Comparison of ENCODE assay signal across 13 cellular contexts in the genomic region with DNA sequence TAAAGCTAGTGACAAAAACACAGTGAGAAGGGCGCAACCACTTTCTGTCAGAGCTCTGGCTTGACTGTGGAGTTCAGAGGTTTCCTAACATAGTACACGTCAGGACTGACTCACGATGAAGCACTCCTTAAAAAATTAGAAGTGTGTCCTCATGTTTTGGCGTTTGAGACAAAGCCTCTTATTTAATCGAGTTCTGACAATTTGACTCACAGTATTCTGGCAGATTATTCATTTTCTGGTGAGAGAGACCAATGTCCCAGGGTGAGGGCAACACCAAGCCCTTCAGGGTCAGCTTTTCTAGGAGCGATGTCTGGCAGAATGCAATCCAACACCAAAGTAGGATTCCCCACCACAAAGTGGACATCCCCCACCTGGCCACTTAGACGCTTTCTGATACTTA.
DNase-seq lines count a peak whose midpoint lies in the region; ATAC-seq, FAIRE-seq and TF ChIP-seq lines count a peak whose summit lies in the region.
"Had no signal": no experiment of that assay in that cellular context is flagged by ENCODE, and none has a peak within 500 bp of the region (broad histone marks: within the 10 kb centered on the region; RNA-seq: fewer than 3 reads in every experiment).

No MANE protein-coding gene starts in this region.

- in situ Hi-C loops in HepG2 (cut with HindIII; ENCODE audit: extremely low pct_ligation_motif_present, low pct_unique_long_range_greater_than_20kb): no loop called here

- TF ChIP-seq EP300 in HepG2 (IDR thresholded peaks at IDR 0.05; ENCODE audit: low read depth in 2 of 2, low read length in 2 of 2): no peak
- TF ChIP-seq EP300 in HepG2 (CRISPR knock-in tag; IDR thresholded peaks at IDR 0.05; ENCODE audit: borderline replicate concordance): no peak

- no peaks in the 10 kb centered on the region for H3K27me3 ChIP-seq in right lobe of liver
- no peaks in the 10 kb centered on the region for H3K27me3 ChIP-seq in HepG2 (ENCODE audit: control insufficient read depth in 1 of 2, insufficient read depth in 2 of 2, low read length in 2 of 2)
- H3K27me3 ChIP-seq in muscle layer of duodenum (ENCODE audit: low read depth, low read length): no peaks in the 10 kb centered on the region

- no peak for DNase-seq in right lobe of liver
- DNase-seq in HepG2 (ENCODE audit: low spot score): no peak
- DNase-seq in stimulated activated naive CD8-positive, alpha-beta T cell treated with anti-CD3 and anti-CD28 coated beads, Interleukin-15, amount 100 ng/mL, for 72 hours: no peak
- no peak for DNase-seq in stimulated activated naive B cell treated with anti-CD40 and anti-IgM and Interleukin-4, amounts not matched to agents 10 μg/mL and 1 μg/mL and 100 μg/mL, for 72 hours
- DNase-seq in activated CD4-positive, alpha-beta T cell treated with anti-CD3 and anti-CD28 coated beads, Interleukin-2, amount 50 U/mL, for 1 hour: no peak
- DNase-seq: activated T-cell treated with anti-CD3 and anti-CD28 coated beads for 4 hours, NCI-H446 treated with DMSO at 0.1 percent for 48 hours, occipital lobe, T1000 had no signal

- H3K27ac ChIP-seq in right lobe of liver (no peak overlapping the region), HepG2 (ENCODE audit: extremely low read length, insufficient read depth, low read length) (no peak overlapping the region), muscle layer of duodenum (ENCODE audit: low read length) (peak overlapping the region; percentile 11)

- H3K4me1 ChIP-seq in right lobe of liver (peaks cover 0 to 4% (median 0%) of the 10 kb centered on the region in 4 donors), HepG2 (ENCODE audit: insufficient read depth, low read length) (no peaks in the 10 kb centered on the region; the same call in 1 of the 2 replicates), muscle layer of duodenum (ENCODE audit: control insufficient read depth in 1 of 2, insufficient read depth in 2 of 2, low read length in 2 of 2) (peaks cover 0 to 22% of the 10 kb centered on the region in 2 donors)

- no peak for TF ChIP-seq RAD21 in HepG2 (CRISPR knock-in tag; IDR thresholded peaks at IDR 0.05)

- FAIRE-seq in HepG2 (lab: Jason Lieb, UNC): no peak
- FAIRE-seq: A204.1 had no signal

- H3K9ac ChIP-seq in HepG2 (ENCODE audit: insufficient read depth, low read depth, low read length): no peak overlapping the region

- no peak for TF ChIP-seq POLR2A in right lobe of liver (IDR thresholded peaks at IDR 0.05)
- no peak for TF ChIP-seq POLR2A in HepG2 (IDR thresholded peaks at IDR 0.05; ENCODE audit: insufficient read depth in 1 of 2, low read depth in 2 of 2, low read length in 2 of 2)

- CTCF ChIA-PET in HepG2 (lab: Yijun Ruan, JAX; ENCODE audit: low intra/inter-chr PET ratio, low total read pairs): no interaction called here

- H3K4me2 ChIP-seq in HepG2 (ENCODE audit: low read depth, low read length): no peak overlapping the region

- H3K4me1 Mint-ChIP-seq in stimulated activated naive CD8-positive, alpha-beta T cell treated with anti-CD3 and anti-CD28 coated beads, Interleukin-15, amount 100 ng/mL, for 72 hours: no peaks in the 10 kb centered on the region
- no peaks in the 10 kb centered on the region for H3K4me1 Mint-ChIP-seq in stimulated activated naive B cell treated with anti-CD40 and anti-IgM and Interleukin-4, amounts not matched to agents 10 μg/mL and 1 μg/mL and 100 μg/mL, for 72 hours

- no peak overlapping the region for H2AFZ ChIP-seq in HepG2 (ENCODE audit: low read length)

- intact Hi-C loops in right lobe of liver (cut with DNase I) (no loop called here), HepG2 (cut with micrococcal nuclease; ENCODE audit: unreplicated experiment) (no loop called here)

- H3K79me2 ChIP-seq in HepG2 (ENCODE audit: insufficient read depth, low read length): no peaks in the 10 kb centered on the region

- TF ChIP-seq CTCF in right lobe of liver (IDR thresholded peaks at IDR 0.05) (no peak), HepG2 (CRISPR knock-in tag; IDR thresholded peaks at IDR 0.05) (no peak)

- POLR2A ChIA-PET in HepG2 (lab: Yijun Ruan, JAX): no interaction called here

- H3K4me3 ChIP-seq in right lobe of liver (no peak overlapping the region), HepG2 (replicated peaks in 1 of 3; ENCODE audit: insufficient read depth in 1 of 3, low read depth in 2 of 3, low read length in 3 of 3) (no peak overlapping the region), muscle layer of duodenum (ENCODE audit: low read depth in 1 of 2, low read length in 2 of 2) (no peak overlapping the region)

- ATAC-seq in right lobe of liver (peak in 3 of 4 donors; percentile 16 to 48 (median 22)), HepG2 (no peak), esophagus mucosa (peak; percentile 77), GM21786 (IDR thresholded peaks at IDR 0.05; ENCODE audit: unreplicated experiment) (no peak)
- ATAC-seq in stimulated activated naive CD8-positive, alpha-beta T cell treated with anti-CD3 and anti-CD28 coated beads, Interleukin-15, amount 100 ng/mL, for 72 hours: no peak
- ATAC-seq in stimulated activated naive B cell treated with anti-CD40 and anti-IgM and Interleukin-4, amounts not matched to agents 10 μg/mL and 1 μg/mL and 100 μg/mL, for 72 hours (replicated peaks): no peak

- H3K9me3 ChIP-seq in right lobe of liver (no peaks in the 10 kb centered on the region), HepG2 (ENCODE audit: low read length) (no peaks in the 10 kb centered on the region), muscle layer of duodenum (ENCODE audit: control insufficient read depth in 1 of 2, low read length in 2 of 2) (no peaks in the 10 kb centered on the region)

- peaks cover 0 to 7% of the 10 kb centered on the region in 2 donors for H3K9me3 Mint-ChIP-seq in stimulated activated naive CD8-positive, alpha-beta T cell treated with anti-CD3 and anti-CD28 coated beads, Interleukin-15, amount 100 ng/mL, for 72 hours
- H3K9me3 Mint-ChIP-seq in stimulated activated naive B cell treated with anti-CD40 and anti-IgM and Interleukin-4, amounts not matched to agents 10 μg/mL and 1 μg/mL and 100 μg/mL, for 72 hours: peaks cover 0 to 4% of the 10 kb centered on the region in 2 donors

- H4K20me1 ChIP-seq in HepG2 (ENCODE audit: insufficient read depth, low read length): no peaks in the 10 kb centered on the region

- peaks cover 6% of the 10 kb centered on the region for H3K27me3 Mint-ChIP-seq in stimulated activated naive CD8-positive, alpha-beta T cell treated with anti-CD3 and anti-CD28 coated beads, Interleukin-15, amount 100 ng/mL, for 72 hours
- peaks cover 3 to 20% of the 10 kb centered on the region in 2 donors for H3K27me3 Mint-ChIP-seq in stimulated activated naive B cell treated with anti-CD40 and anti-IgM and Interleukin-4, amounts not matched to agents 10 μg/mL and 1 μg/mL and 100 μg/mL, for 72 hours

- H3K4me3 Mint-ChIP-seq in stimulated activated naive CD8-positive, alpha-beta T cell treated with anti-CD3 and anti-CD28 coated beads, Interleukin-15, amount 100 ng/mL, for 72 hours: no peak overlapping the region
- H3K4me3 Mint-ChIP-seq in stimulated activated naive B cell treated with anti-CD40 and anti-IgM and Interleukin-4, amounts not matched to agents 10 μg/mL and 1 μg/mL and 100 μg/mL, for 72 hours: no peak overlapping the region

- no peak overlapping the region for H3K27ac Mint-ChIP-seq in stimulated activated naive CD8-positive, alpha-beta T cell treated with anti-CD3 and anti-CD28 coated beads, Interleukin-15, amount 100 ng/mL, for 72 hours
- no peak overlapping the region for H3K27ac Mint-ChIP-seq in stimulated activated naive B cell treated with anti-CD40 and anti-IgM and Interleukin-4, amounts not matched to agents 10 μg/mL and 1 μg/mL and 100 μg/mL, for 72 hours

- H3K36me3 ChIP-seq in right lobe of liver (no peaks in the 10 kb centered on the region), HepG2 (replicated peaks in 1 of 2; ENCODE audit: control insufficient read depth in 1 of 2, insufficient read depth in 2 of 2, low read length in 2 of 2) (no peaks in the 10 kb centered on the region), muscle layer of duodenum (ENCODE audit: control insufficient read depth in 1 of 2, insufficient read depth in 2 of 2, low read length in 2 of 2) (no peaks in the 10 kb centered on the region)

- BruUV-seq in HepG2 (replicated peaks; lab: Mats Ljungman, UMichigan): no TSS peak

- WGBS in right lobe of liver (ENCODE audit: insufficient coverage, low coverage, low lambda C conversion rate, missing lambda C conversion rate): 64% methylated on average over 5 of the region's 7 CpGs
- 73% methylated on average over 6 of the region's 7 CpGs for WGBS in HepG2 (ENCODE audit: low lambda C conversion rate)

- peaks cover 0 to 5% of the 10 kb centered on the region in 2 donors for H3K36me3 Mint-ChIP-seq in stimulated activated naive B cell treated with anti-CD40 and anti-IgM and Interleukin-4, amounts not matched to agents 10 μg/mL and 1 μg/mL and 100 μg/mL, for 72 hours

TF ChIP-seq in HepG2, 621 proteins besides CTCF, POLR2A, EP300 and RAD21 (continues in another document):
- no peak for TF ChIP-seq ZNF770 (CRISPR knock-in tag; IDR thresholded peaks at IDR 0.05)
- no peak for TF ChIP-seq HBP1 (CRISPR knock-in tag; IDR thresholded peaks at IDR 0.05; ENCODE audit: low read depth)
- TF ChIP-seq MIER2 (CRISPR knock-in tag; IDR thresholded peaks at IDR 0.05): no peak
- no peak for TF ChIP-seq ZNF382 (CRISPR knock-in tag; IDR thresholded peaks at IDR 0.05; ENCODE audit: borderline replicate concordance)

Comparison
In these comparisons a context has a peak if more than half of its experiments do, and no peak if none do; other contexts are left out.
1. ATAC-seq: peak in right lobe of liver (3 of 4) and esophagus mucosa (single experiment); none in HepG2 (single experiment), GM21786 (single experiment), stimulated activated naive CD8-positive, alpha-beta T cell treated with anti-CD3 and anti-CD28 coated beads, Interleukin-15, amount 100 ng/mL, for 72 hours (single experiment) and stimulated activated naive B cell treated with anti-CD40 and anti-IgM and Interleukin-4, amounts not matched to agents 10 μg/mL and 1 μg/mL and 100 μg/mL, for 72 hours (0 of 2).